In genomic region chr9:75072895-75073294, GRCh38 we compare ENCODE assay signal across 31 cellular contexts.
"Had no signal": no experiment of that assay in that cellular context is flagged by ENCODE, and none has a peak within 500 bp of the region (broad histone marks: within the 10 kb centered on the region; RNA-seq: fewer than 3 reads in every experiment).

No MANE protein-coding gene starts in this region.

- ATAC-seq: activated CD8-positive, alpha-beta T cell treated with anti-CD3 and anti-CD28 coated beads, Interleukin-2, amount 10 ng/mL, durations not matched to agents 7 days and 5 days; PC-3; Right ventricle myocardium inferior; SK-N-SH treated with all-trans-retinoic acid at 6 μM for 48 hours had no signal

- H3K4me3 ChIP-seq: MG63, Peyer's patch had no signal

- H3K4me3 Mint-ChIP-seq: activated CD4-positive, alpha-beta T cell treated with anti-CD3 and anti-CD28 coated beads, Interleukin-2, amount 10 ng/mL, durations not matched to agents 24 days and 14 days; activated CD8-positive, alpha-beta T cell treated with anti-CD3 and anti-CD28 coated beads, Interleukin-2, amount 10 ng/mL, durations not matched to agents 7 days and 5 days; activated naive CD4-positive, alpha-beta T cell treated with anti-CD3 and anti-CD28 coated beads, Interleukin-2, amount 50 U/mL, for 24 hours; activated T-cell treated with anti-CD3 and anti-CD28 coated beads, Interleukin-2, amount 50 U/mL, for 24 hours had no signal

- H3K27me3 ChIP-seq: brain microvascular endothelial cell, MG63, Peyer's patch had no signal

- H3K9me3 Mint-ChIP-seq: activated CD4-positive, alpha-beta T cell treated with anti-CD3 and anti-CD28 coated beads, Interleukin-2, amount 10 ng/mL, durations not matched to agents 24 days and 14 days; activated naive CD4-positive, alpha-beta T cell treated with anti-CD3 and anti-CD28 coated beads, Interleukin-2, amount 50 U/mL, for 24 hours; activated T-cell treated with anti-CD3 and anti-CD28 coated beads, Interleukin-2, amount 50 U/mL, for 24 hours had no signal

- H3K27ac ChIP-seq: brain microvascular endothelial cell, RWPE1, WERI-Rb-1 had no signal

- H3K36me3 ChIP-seq: brain microvascular endothelial cell, MG63, Peyer's patch, WERI-Rb-1 had no signal

- H3K9me3 ChIP-seq: MG63, Peyer's patch had no signal

- H3K27me3 Mint-ChIP-seq: activated CD4-positive, alpha-beta T cell treated with anti-CD3 and anti-CD28 coated beads, Interleukin-2, amount 10 ng/mL, durations not matched to agents 24 days and 14 days; activated naive CD4-positive, alpha-beta T cell treated with anti-CD3 and anti-CD28 coated beads, Interleukin-2, amount 50 U/mL, for 24 hours; activated T-cell treated with anti-CD3 and anti-CD28 coated beads, Interleukin-2, amount 50 U/mL, for 24 hours had no signal

- DNase-seq: activated CD4-positive, alpha-beta T cell treated with anti-CD3 and anti-CD28 coated beads for 1 hour; activated CD4-positive, alpha-beta T cell treated with anti-CD3 and anti-CD28 coated beads, Interleukin-2, amount 10 ng/mL, durations not matched to agents 24 days and 14 days; activated CD4-positive, alpha-beta T cell treated with anti-CD3 and anti-CD28 coated beads, Interleukin-2, amount 50 U/mL, for 4 hours; activated CD4-positive, CD25-positive, alpha-beta regulatory T cell; activated CD8-positive, alpha-beta T cell treated with anti-CD3 and anti-CD28 coated beads, Interleukin-2, amount 10 ng/mL, durations not matched to agents 7 days and 5 days; activated T-cell treated with anti-CD3 and anti-CD28 coated beads, Interleukin-2, amount 50 U/mL, for 24 hours; amniotic stem cell; aorta; brain microvascular endothelial cell; central memory CD4-positive, alpha-beta T cell; Kasumi-1; KG1; MG63; NCI-H1048; NCI-H1105 treated with DMSO at 0.1 percent for 48 hours; NCI-H1436; NCI-H1694; NCI-H1930; NCI-H2081 treated with DMSO at 0.1 percent for 48 hours; NCI-H345; NCI-H524 treated with DMSO at 0.1 percent for 48 hours; PC-3; Peyer's patch; SIG-M5; T-helper 1 cell; T1000; WERI-Rb-1 had no signal

- H3K4me1 ChIP-seq: Peyer's patch had no signal

- H3K27ac Mint-ChIP-seq: activated CD4-positive, alpha-beta T cell treated with anti-CD3 and anti-CD28 coated beads, Interleukin-2, amount 10 ng/mL, durations not matched to agents 24 days and 14 days; activated CD8-positive, alpha-beta T cell treated with anti-CD3 and anti-CD28 coated beads, Interleukin-2, amount 10 ng/mL, durations not matched to agents 7 days and 5 days; activated naive CD4-positive, alpha-beta T cell treated with anti-CD3 and anti-CD28 coated beads, Interleukin-2, amount 50 U/mL, for 24 hours had no signal
